ENCODE assay signal across 5 cellular contexts in genomic region chr7:106185719-106186118, GRCh38.
"Had no signal": no experiment of that assay in that cellular context is flagged by ENCODE, and none has a peak within 500 bp of the region (broad histone marks: within the 10 kb centered on the region; RNA-seq: fewer than 3 reads in every experiment).

No MANE protein-coding gene starts in this region.

- H3K4me3 ChIP-seq: GM23338 had no signal

- ATAC-seq: GM23338 had no signal

- DNase-seq: H9, HCEC 1CT, IMR-90, KBM-7 had no signal
